26 cellular contexts compared by ENCODE assay signal in genomic region chr3:53651927-53652326, GRCh38.
A peak's percentile ranks its signal among the peaks of the same experiment; 100 is the strongest.
DNase-seq lines count a peak whose midpoint lies in the region; ATAC-seq, FAIRE-seq and TF ChIP-seq lines count a peak whose summit lies in the region.
"Had no signal": no experiment of that assay in that cellular context is flagged by ENCODE, and none has a peak within 500 bp of the region (broad histone marks: within the 10 kb centered on the region; RNA-seq: fewer than 3 reads in every experiment).

No MANE protein-coding gene starts in this region.

- H3K4me1 ChIP-seq in OCI-LY3 (ENCODE audit: low read length) (peaks cover 48% of the 10 kb centered on the region), gastrocnemius medialis (no peaks in the 10 kb centered on the region), ascending aorta (no peaks in the 10 kb centered on the region)
- H3K4me1 ChIP-seq: BE2C, BLaER1 had no signal

- H3K36me3 ChIP-seq in OCI-LY3 (replicated peaks; ENCODE audit: low read depth, low read length) (peaks cover 12% of the 10 kb centered on the region), bronchial epithelial cell (ENCODE audit: control insufficient read depth, insufficient read depth, low read length) (no peaks in the 10 kb centered on the region), gastrocnemius medialis (no peaks in the 10 kb centered on the region), ascending aorta (no peaks in the 10 kb centered on the region)
- H3K36me3 ChIP-seq: BE2C, BLaER1 had no signal

- peaks cover 12% of the 10 kb centered on the region for H3K36me3 Mint-ChIP-seq in stimulated activated memory B cell treated with anti-CD40 and anti-IgM and Interleukin-4, amounts not matched to agents 10 μg/mL and 1 μg/mL and 100 μg/mL, for 72 hours
- H3K36me3 Mint-ChIP-seq: CD14-positive monocyte; CD4-positive, alpha-beta memory T cell; CD4-positive, CD25-positive, alpha-beta regulatory T cell; CD8-positive, alpha-beta memory T cell had no signal

- H3K27me3 ChIP-seq in OCI-LY3 (ENCODE audit: low read depth, low read length) (no peaks in the 10 kb centered on the region), bronchial epithelial cell (ENCODE audit: control insufficient read depth, insufficient read depth, low read length) (peaks cover 4% of the 10 kb centered on the region), gastrocnemius medialis (no peaks in the 10 kb centered on the region), ascending aorta (no peaks in the 10 kb centered on the region)
- H3K27me3 ChIP-seq: BE2C, BLaER1 had no signal

- intact Hi-C loops in gastrocnemius medialis (cut with DNase I; ENCODE audit: low total_unique reads), result no loop called here
- intact Hi-C loops in ascending aorta (cut with DNase I), result no loop called here

- peaks cover 15% of the 10 kb centered on the region for H3K4me1 Mint-ChIP-seq in stimulated activated memory B cell treated with anti-CD40 and anti-IgM and Interleukin-4, amounts not matched to agents 10 μg/mL and 1 μg/mL and 100 μg/mL, for 72 hours
- H3K4me1 Mint-ChIP-seq: CD14-positive monocyte; CD4-positive, alpha-beta memory T cell; CD8-positive, alpha-beta memory T cell had no signal

- H3K4me3 ChIP-seq in OCI-LY3 (ENCODE audit: low read length), result no peak overlapping the region
- H3K4me3 ChIP-seq in bronchial epithelial cell (ENCODE audit: low read depth, low read length), result no peak overlapping the region
- H3K4me3 ChIP-seq in gastrocnemius medialis, result no peak overlapping the region
- no peak overlapping the region for H3K4me3 ChIP-seq in ascending aorta
- H3K4me3 ChIP-seq: BLaER1 had no signal

- H2AFZ ChIP-seq in OCI-LY3 (ENCODE audit: low read depth, low read length), result no peak overlapping the region

- peak overlapping the region; percentile 81; the same call in 1 of the 2 replicates for H3K4me2 ChIP-seq in OCI-LY3 (ENCODE audit: low read length)
- H3K4me2 ChIP-seq: BLaER1 had no signal

- H3K27ac Mint-ChIP-seq in stimulated activated memory B cell treated with anti-CD40 and anti-IgM and Interleukin-4, amounts not matched to agents 10 μg/mL and 1 μg/mL and 100 μg/mL, for 72 hours, result peak overlapping the region; percentile 11
- H3K27ac Mint-ChIP-seq: CD14-positive monocyte; CD4-positive, alpha-beta memory T cell; CD4-positive, CD25-positive, alpha-beta regulatory T cell had no signal

- in situ Hi-C loops in gastrocnemius medialis (cut with MboI; ENCODE audit: low sequenced_read_pairs in 4 of 4), result no loop called here

- H3K9me3 Mint-ChIP-seq in stimulated activated memory B cell treated with anti-CD40 and anti-IgM and Interleukin-4, amounts not matched to agents 10 μg/mL and 1 μg/mL and 100 μg/mL, for 72 hours, result peaks cover 20% of the 10 kb centered on the region

- no peak for TF ChIP-seq CTCF in OCI-LY3 (IDR thresholded peaks at IDR 0.05; ENCODE audit: low read depth, low read length)
- no peak for TF ChIP-seq CTCF in bronchial epithelial cell (IDR thresholded peaks at IDR 0.05; ENCODE audit: insufficient read depth, low read length, severe bottlenecking)
- no peak for TF ChIP-seq CTCF in gastrocnemius medialis (IDR thresholded peaks at IDR 0.05 in 4 of 5, conservative IDR thresholded peaks at IDR 0.05 in 1 of 5)
- no peak for TF ChIP-seq CTCF in ascending aorta (IDR thresholded peaks at IDR 0.05)

- H4K20me1 ChIP-seq in OCI-LY3 (ENCODE audit: insufficient read depth, low read length), result no peaks in the 10 kb centered on the region
- H4K20me1 ChIP-seq: BLaER1 had no signal

- FAIRE-seq in bronchial epithelial cell (lab: Jason Lieb, UNC), result peak; percentile 43
- FAIRE-seq: A204.1, GM12891 had no signal

- H3K9ac ChIP-seq in OCI-LY3 (ENCODE audit: low read length), result no peak overlapping the region
- H3K9ac ChIP-seq: BLaER1 had no signal

- DNase-seq in bronchial epithelial cell (ENCODE audit: low read depth), result no peak
- no peak for DNase-seq in gastrocnemius medialis
- DNase-seq in activated effector memory CD4-positive, alpha-beta T cell treated with anti-CD3 and anti-CD28 coated beads, Interleukin-2, amount 50 U/mL, for 16 hours, result no peak
- DNase-seq in ascending aorta (ENCODE audit: low spot score in 2 of 2), result no peak
- DNase-seq: 8988T; ACHN; BE2C; C1 segment of cervical spinal cord; CD4-positive, alpha-beta memory T cell; CD4-positive, CD25-positive, alpha-beta regulatory T cell; CD8-positive, alpha-beta memory T cell; COR-L47; DMS 273 treated with DMSO at 0.1 percent for 48 hours; DMS153; DMS53; DMS79; DND-41; EL; GDM1 had no signal

- no peak for TF ChIP-seq POLR2A in gastrocnemius medialis (IDR thresholded peaks at IDR 0.05)

- no peak overlapping the region for H3K4me3 Mint-ChIP-seq in stimulated activated memory B cell treated with anti-CD40 and anti-IgM and Interleukin-4, amounts not matched to agents 10 μg/mL and 1 μg/mL and 100 μg/mL, for 72 hours
- H3K4me3 Mint-ChIP-seq: CD14-positive monocyte; CD4-positive, alpha-beta memory T cell; CD8-positive, alpha-beta memory T cell had no signal

- no peaks in the 10 kb centered on the region for H3K79me2 ChIP-seq in OCI-LY3 (ENCODE audit: low read length)

- H3K27ac ChIP-seq in OCI-LY3 (ENCODE audit: low read length) (peak overlapping the region; percentile 83; the same call in 1 of the 2 replicates), gastrocnemius medialis (no peak overlapping the region), ascending aorta (no peak overlapping the region)
- H3K27ac ChIP-seq: BLaER1 had no signal

- ATAC-seq in stimulated activated memory B cell treated with anti-CD40 and anti-IgM and Interleukin-4, amounts not matched to agents 10 μg/mL and 1 μg/mL and 100 μg/mL, for 72 hours, result no peak
- ATAC-seq in HG03139 (IDR thresholded peaks at IDR 0.05; ENCODE audit: unreplicated experiment) (no peak), gastrocnemius medialis (no peak)

- H3K27me3 Mint-ChIP-seq in stimulated activated memory B cell treated with anti-CD40 and anti-IgM and Interleukin-4, amounts not matched to agents 10 μg/mL and 1 μg/mL and 100 μg/mL, for 72 hours, result peaks cover 28% of the 10 kb centered on the region

- H3K9me3 ChIP-seq in OCI-LY3 (ENCODE audit: insufficient read depth, low read length), result peaks cover 36% of the 10 kb centered on the region; the same call in 1 of the 2 replicates
- no peaks in the 10 kb centered on the region for H3K9me3 ChIP-seq in gastrocnemius medialis
- no peaks in the 10 kb centered on the region for H3K9me3 ChIP-seq in ascending aorta
- H3K9me3 ChIP-seq: BE2C had no signal
